ENCODE assay signal across 17 cellular contexts in genomic region chr2:224723606-224724217, GRCh38. TPM values are rescaled to one million over a fixed set of nuclear protein-coding genes. Genes with fewer than 3 reads are reported as not detected.
DNase-seq lines count a peak whose midpoint lies in the region; ATAC-seq and TF ChIP-seq lines count a peak whose summit lies in the region.
"Had no signal": no experiment of that assay in that cellular context is flagged by ENCODE, and none has a peak within 500 bp of the region (broad histone marks: within the 10 kb centered on the region; RNA-seq: fewer than 3 reads in every experiment).

No MANE protein-coding gene starts in this region.

- TF ChIP-seq POLR2A in spleen (IDR thresholded peaks at IDR 0.05) = no peak

- no peaks in the 10 kb centered on the region for H3K27me3 ChIP-seq in WERI-Rb-1 (ENCODE audit: insufficient read depth, low read depth, severe bottlenecking)
- no peaks in the 10 kb centered on the region for H3K27me3 ChIP-seq in spleen (replicated peaks in 1 of 7)
- H3K27me3 ChIP-seq: sigmoid colon, upper lobe of left lung had no signal

- H3K36me3 ChIP-seq in WERI-Rb-1 (no peaks in the 10 kb centered on the region), spleen (no peaks in the 10 kb centered on the region)
- H3K36me3 ChIP-seq: sigmoid colon, upper lobe of left lung had no signal

- H3K27ac ChIP-seq in WERI-Rb-1 = no peak overlapping the region
- no peak overlapping the region for H3K27ac ChIP-seq in spleen
- H3K27ac ChIP-seq: sigmoid colon, upper lobe of left lung had no signal

- in situ Hi-C loops in astrocyte of the cerebellum (cut with HindIII; ENCODE audit: low sequenced_read_pairs) = no loop called here

- ATAC-seq in HG03565 (IDR thresholded peaks at IDR 0.05; ENCODE audit: unreplicated experiment) (peak; percentile 74), GM18909 (IDR thresholded peaks at IDR 0.05; ENCODE audit: poor library complexity, unreplicated experiment) (no peak)
- ATAC-seq: esophagus mucosa had no signal

- intact Hi-C loops in spleen (cut with DNase I; ENCODE audit: low total_unique reads) = no loop called here

- H3K9me3 ChIP-seq in WERI-Rb-1 (ENCODE audit: severe bottlenecking) = no peaks in the 10 kb centered on the region
- peaks cover 2 to 21% (median 9%) of the 10 kb centered on the region in 8 donors for H3K9me3 ChIP-seq in spleen

- WGBS in spleen, 5 donors = 68 to 84% (median 71%) methylated on average over 2 of the region's 2 CpGs

- no peaks in the 10 kb centered on the region for H3K4me1 ChIP-seq in spleen
- H3K4me1 ChIP-seq: sigmoid colon, upper lobe of left lung had no signal

- peak; percentile 66 for DNase-seq in EH (ENCODE audit: low read depth)
- peak; percentile 12 for DNase-seq in GM20000 (ENCODE audit: low spot score)
- DNase-seq in astrocyte of the cerebellum (ENCODE audit: low read depth) = peak; percentile 28
- DNase-seq in NCI-H2081 treated with DMSO at 0.1 percent for 48 hours (lab: John Stamatoyannopoulos, UW) = no peak
- no peak for DNase-seq in WERI-Rb-1
- no peak for DNase-seq in spleen
- DNase-seq: caudate nucleus, NCI-H1930, sigmoid colon, T-helper 9 cell, upper lobe of left lung had no signal

- no peak overlapping the region for H3K4me3 ChIP-seq in astrocyte of the cerebellum (ENCODE audit: low read depth, low read length)
- H3K4me3 ChIP-seq in WERI-Rb-1 (ENCODE audit: low read depth, low read length) = no peak overlapping the region
- no peak overlapping the region for H3K4me3 ChIP-seq in spleen
- H3K4me3 ChIP-seq: sigmoid colon, upper lobe of left lung had no signal

- TF ChIP-seq CTCF in GM20000 (IDR thresholded peaks at IDR 0.05; ENCODE audit: extremely low read depth, missing control alignments) (no peak), astrocyte of the cerebellum (IDR thresholded peaks at IDR 0.05; ENCODE audit: low read depth, low read length, missing control alignments) (no peak), WERI-Rb-1 (IDR thresholded peaks at IDR 0.05; ENCODE audit: low read depth, low read length) (no peak), spleen (IDR thresholded peaks at IDR 0.05 in 8 of 11, conservative IDR thresholded peaks at IDR 0.05 in 3 of 11) (no peak)

RNA-seq across cellular contexts. Expression of gene CCDC195, which starts 7.5 kb away (rescaled TPM):
- total RNA-seq in spleen = not detected
- polyA plus RNA-seq in spleen = not detected
- total RNA-seq: esophagus mucosa, G401, mucosa of gallbladder, sigmoid colon, upper lobe of left lung had no signal
- polyA plus RNA-seq: BJ, sigmoid colon had no signal

Comparison
In these comparisons a context has a peak if more than half of its experiments do, and no peak if none do; other contexts are left out.
1. DNase-seq: peak in EH (single experiment), GM20000 (single experiment) and astrocyte of the cerebellum (single experiment); none in NCI-H2081 treated with DMSO at 0.1 percent for 48 hours (single experiment), WERI-Rb-1 (single experiment) and spleen (single experiment).